In the genomic region with DNA sequence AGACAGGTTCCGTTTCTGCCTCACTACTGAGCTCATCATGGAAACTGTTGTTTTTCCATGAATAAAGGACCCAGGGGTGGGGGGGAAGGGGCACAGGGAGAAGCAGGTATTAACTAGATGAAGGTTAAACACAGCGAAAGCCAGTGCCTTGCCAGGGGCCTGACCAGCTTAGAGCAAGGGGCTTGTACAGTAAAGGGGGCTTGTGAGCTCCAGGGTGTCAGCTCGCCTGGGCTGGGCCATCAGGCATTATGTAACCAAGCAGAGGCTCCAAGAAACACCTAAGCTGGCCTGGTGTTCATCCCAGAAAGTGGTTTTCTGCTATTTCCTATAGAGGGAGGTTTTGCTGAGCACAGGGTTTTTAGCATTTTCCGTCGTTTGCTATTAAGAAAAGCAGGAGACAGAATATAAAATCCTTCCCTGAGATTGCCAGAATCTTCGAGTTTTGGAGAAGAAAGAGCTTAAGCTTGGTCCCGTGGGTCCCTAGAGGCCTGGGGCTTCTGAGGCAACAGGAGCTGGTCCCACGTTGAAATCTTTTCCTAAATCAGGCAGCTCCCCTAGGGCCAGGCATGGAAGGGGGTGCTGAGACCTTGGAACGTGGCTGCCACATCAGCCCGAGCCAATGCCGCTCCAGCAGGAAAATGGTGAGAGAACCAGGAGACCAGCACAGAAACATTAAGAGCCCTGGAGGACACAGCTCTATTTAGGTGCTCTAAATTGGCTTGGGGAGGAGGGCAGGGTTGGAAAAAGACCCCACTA, we compare ENCODE assay signal across 24 cellular contexts.
DNase-seq lines count a peak whose midpoint lies in the region; ATAC-seq, FAIRE-seq and TF ChIP-seq lines count a peak whose summit lies in the region.
"Had no signal": no experiment of that assay in that cellular context is flagged by ENCODE, and none has a peak within 500 bp of the region (broad histone marks: within the 10 kb centered on the region; RNA-seq: fewer than 3 reads in every experiment).

No MANE protein-coding gene starts in this region.

- TF ChIP-seq EP300 in A549 (IDR thresholded peaks at IDR 0.05), result no peak

- POLR2A ChIA-PET in A549 (lab: Yijun Ruan, JAX), result no interaction called here

- 71% methylated on average over 11 of the region's 11 CpGs for WGBS in right cardiac atrium
- 35% methylated on average over 11 of the region's 11 CpGs for WGBS in A549 (ENCODE audit: missing lambda C conversion rate)

- CTCF ChIA-PET in A549 (lab: Yijun Ruan, JAX), result interaction anchor here (0.9 to 1.9 kb wide), 3 partner anchors 12 to 169 kb away, joined by 4 read pairs; no protein-coding TSS in a partner anchor

- no peak for TF ChIP-seq RAD21 in A549 (conservative IDR thresholded peaks at IDR 0.05 in 1 of 2, IDR thresholded peaks at IDR 0.05 in 1 of 2)

- no peak for FAIRE-seq in A549 (lab: Jason Lieb, UNC)
- FAIRE-seq: GM12878, GM19239 had no signal

- H3K27ac ChIP-seq in right cardiac atrium (ENCODE audit: low read length), result no peak overlapping the region
- H3K27ac ChIP-seq in A549, result no peak overlapping the region
- H3K27ac ChIP-seq: 22Rv1, BLaER1 had no signal

- no peak overlapping the region for H3K4me3 ChIP-seq in right cardiac atrium (ENCODE audit: low read length)
- H3K4me3 ChIP-seq in A549, result no peak overlapping the region
- H3K4me3 ChIP-seq: BLaER1, GM12878 had no signal

- H3K27me3 ChIP-seq in right cardiac atrium (ENCODE audit: control insufficient read depth, insufficient read depth), result peaks cover 2% of the 10 kb centered on the region

- no peak for TF ChIP-seq POLR2A in A549 (IDR thresholded peaks at IDR 0.05; ENCODE audit: low read length)

- no peak for TF ChIP-seq CTCF in A549 (IDR thresholded peaks at IDR 0.05)

- ATAC-seq in right cardiac atrium (no peak), A549 (no peak)
- ATAC-seq: GM12878 had no signal

- H3K4me2 ChIP-seq in A549, result no peak overlapping the region
- H3K4me2 ChIP-seq: BLaER1 had no signal

- DNase-seq in cardiac septum (ENCODE audit: low spot score), result peak; percentile 67
- DNase-seq in right cardiac atrium, result no peak
- no peak for DNase-seq in A549 (ENCODE audit: low read depth in 1 of 2, low spot score in 1 of 2)
- DNase-seq in mesenteric fat pad (ENCODE audit: low spot score), result peak; percentile 65
- DNase-seq in dermis blood vessel endothelial cell, result no peak
- no peak for DNase-seq in SW480 (ENCODE audit: low spot score)
- DNase-seq: ACHN; BE2C; C1 segment of cervical spinal cord; CD4-positive, alpha-beta memory T cell; CD4-positive, CD25-positive, alpha-beta regulatory T cell; CD8-positive, alpha-beta memory T cell; COR-L47; DMS 273 treated with DMSO at 0.1 percent for 48 hours; DMS153; DMS53; DMS79; DND-41; EL; GDM1 had no signal

- intact Hi-C loops in cardiac septum (cut with DNase I) (no loop called here), right cardiac atrium (cut with DNase I) (no loop called here)

- H3K9me3 ChIP-seq in right cardiac atrium (ENCODE audit: control insufficient read depth, low read length), result no peaks in the 10 kb centered on the region
- H3K9me3 ChIP-seq in A549, result no peaks in the 10 kb centered on the region
- H3K9me3 ChIP-seq: BE2C, BLaER1 had no signal

- no peaks in the 10 kb centered on the region for H3K4me1 ChIP-seq in right cardiac atrium (ENCODE audit: control insufficient read depth, insufficient read depth, low read length)
- no peaks in the 10 kb centered on the region for H3K4me1 ChIP-seq in A549
- H3K4me1 ChIP-seq: BE2C, BLaER1 had no signal

TF ChIP-seq in A549, 52 proteins besides CTCF, POLR2A, EP300 and RAD21:
- TF ChIP-seq MAFK (IDR thresholded peaks at IDR 0.05; ENCODE audit: partially characterized antibody) (peak; percentile 48), GATA3 (IDR thresholded peaks at IDR 0.05; ENCODE audit: borderline replicate concordance) (no peak)
TF ChIP-seq in A549: peak in this region for 1.

Comparison
In these comparisons a context has a peak if more than half of its experiments do, and no peak if none do; other contexts are left out.
1. DNase-seq: peak in cardiac septum (single experiment) and mesenteric fat pad (single experiment); none in right cardiac atrium (0 of 3), A549 (0 of 2), dermis blood vessel endothelial cell (single experiment) and SW480 (single experiment).